8 cellular contexts compared by ENCODE assay signal in genomic region chr10:100996678-100997363, GRCh38. TPM values are rescaled to one million over a fixed set of nuclear protein-coding genes. Genes with fewer than 3 reads are reported as not detected.
DNase-seq lines count a peak whose midpoint lies in the region; ATAC-seq, FAIRE-seq and TF ChIP-seq lines count a peak whose summit lies in the region.

No MANE protein-coding gene starts in this region.

- H3K4ac ChIP-seq in trophoblast cell (ENCODE audit: low read depth, low read length): peak overlapping the region; percentile 26

- H3K27me3 ChIP-seq in gastroesophageal sphincter (no peaks in the 10 kb centered on the region), trophoblast cell (ENCODE audit: insufficient read depth, low read length) (no peaks in the 10 kb centered on the region)

- intact Hi-C loops in activated T-helper 2 cell treated with anti-CD3 and anti-CD28 coated beads, Interferon-gamma antibody, Interleukin-2, Interleukin-4, amounts not matched to agents 10 μg/mL and 5 μg/mL and 100 μg/mL, durations not matched to agents 14 hours and 24 hours and 36 hours (cut with micrococcal nuclease): loop anchor here (1.0 to 5.0 kb wide), 2 partner anchors 10 to 460 kb away; partner anchors contain the start of genes HIF1AN, MRPL43 and TWNK

- DNase-seq in A549 (ENCODE audit: low read depth in 1 of 2, low spot score in 1 of 2) (peak; percentile 40 to 57), NCI-H226 (peak; percentile 29), trophoblast cell (peak; percentile 64 to 72)
- DNase-seq in activated T-helper 2 cell treated with anti-CD3 and anti-CD28 coated beads, Interferon-gamma antibody, Interleukin-2, Interleukin-4, amounts not matched to agents 10 μg/mL and 5 μg/mL and 100 μg/mL, durations not matched to agents 14 hours and 24 hours and 36 hours (ENCODE audit: low spot score): peak; percentile 45

- H3K4me1 ChIP-seq in A549 (peaks cover 27% of the 10 kb centered on the region), gastroesophageal sphincter (peaks cover 1 to 46% (median 16%) of the 10 kb centered on the region in 3 donors), trophoblast cell (ENCODE audit: control insufficient read depth in 1 of 2, insufficient read depth in 2 of 2, low read length in 2 of 2) (peaks cover 21 to 24% of the 10 kb centered on the region in 2 experiments)

- H3K4me2 ChIP-seq in A549: peak overlapping the region; percentile 89
- H3K4me2 ChIP-seq in trophoblast cell (ENCODE audit: low read length): peak overlapping the region; percentile 93

- peaks cover 31% of the 10 kb centered on the region for H3K36me3 Mint-ChIP-seq in activated T-helper 2 cell treated with anti-CD3 and anti-CD28 coated beads, Interferon-gamma antibody, Interleukin-2, Interleukin-4, amounts not matched to agents 10 μg/mL and 5 μg/mL and 100 μg/mL, durations not matched to agents 14 hours and 24 hours and 36 hours (ENCODE audit: low read depth)

- H2BK12ac ChIP-seq in trophoblast cell (ENCODE audit: low read length): peak overlapping the region; percentile 1

- 15% methylated on average over 25 of the region's 46 CpGs for WGBS in A549 (ENCODE audit: missing lambda C conversion rate)
- WGBS in gastroesophageal sphincter (ENCODE audit: low coverage in 1 of 2), 2 donors: 0% methylated on average over 3 of the region's 46 CpGs; no CpG with 5 or more reads in 1 of the 2 donors
- no CpG with 5 or more reads among the region's 46 CpGs for WGBS in trophoblast cell (ENCODE audit: extremely low coverage, insufficient coverage, insufficient read length)

- no peak for TF ChIP-seq CTCF in A549 (IDR thresholded peaks at IDR 0.05)
- TF ChIP-seq CTCF in gastroesophageal sphincter (IDR thresholded peaks at IDR 0.05): peak in 1 of 4 experiments; percentile 8

- H3K18ac ChIP-seq in trophoblast cell (ENCODE audit: low read length): peak overlapping the region; percentile 88

- peaks cover 37% of the 10 kb centered on the region for H3K79me1 ChIP-seq in trophoblast cell (ENCODE audit: low read length)

- peak overlapping the region; percentile 0 for H2AK5ac ChIP-seq in trophoblast cell (ENCODE audit: low read length)

- FAIRE-seq in A549 (lab: Jason Lieb, UNC): no peak

- peak overlapping the region; percentile 89 for H3K27ac Mint-ChIP-seq in activated T-helper 2 cell treated with anti-CD3 and anti-CD28 coated beads, Interferon-gamma antibody, Interleukin-2, Interleukin-4, amounts not matched to agents 10 μg/mL and 5 μg/mL and 100 μg/mL, durations not matched to agents 14 hours and 24 hours and 36 hours

- H3K4me3 ChIP-seq in A549 (peak overlapping the region; percentile 92), gastroesophageal sphincter (peak overlapping the region; percentile 72 to 81), trophoblast cell (ENCODE audit: low read depth, low read length) (peak overlapping the region; percentile 81)

- TF ChIP-seq RAD21 in A549 (conservative IDR thresholded peaks at IDR 0.05 in 1 of 2, IDR thresholded peaks at IDR 0.05 in 1 of 2): no peak

- H3K9me3 Mint-ChIP-seq in activated T-helper 2 cell treated with anti-CD3 and anti-CD28 coated beads, Interferon-gamma antibody, Interleukin-2, Interleukin-4, amounts not matched to agents 10 μg/mL and 5 μg/mL and 100 μg/mL, durations not matched to agents 14 hours and 24 hours and 36 hours: no peaks in the 10 kb centered on the region

- H4K12ac ChIP-seq in trophoblast cell (ENCODE audit: low read depth, low read length): peak overlapping the region; percentile 89

- H3K9me3 ChIP-seq in A549 (no peaks in the 10 kb centered on the region), gastroesophageal sphincter (no peaks in the 10 kb centered on the region), trophoblast cell (ENCODE audit: insufficient read depth, low read depth, low read length) (no peaks in the 10 kb centered on the region)

- H3K27me3 Mint-ChIP-seq in activated T-helper 2 cell treated with anti-CD3 and anti-CD28 coated beads, Interferon-gamma antibody, Interleukin-2, Interleukin-4, amounts not matched to agents 10 μg/mL and 5 μg/mL and 100 μg/mL, durations not matched to agents 14 hours and 24 hours and 36 hours (ENCODE audit: low read depth): peaks cover 3% of the 10 kb centered on the region

- TF ChIP-seq POLR2A in A549 (IDR thresholded peaks at IDR 0.05; ENCODE audit: low read length) (no peak), gastroesophageal sphincter (IDR thresholded peaks at IDR 0.05) (no peak)

- POLR2A ChIA-PET in A549 (lab: Yijun Ruan, JAX): interaction anchor here (1.7 to 2.3 kb wide), 3 partner anchors 10 to 20 kb away, joined by 5 to 6 read pairs (median 5); partner anchors contain the start of genes MRPL43 and TWNK

- peak overlapping the region; percentile 87 for H4K8ac ChIP-seq in trophoblast cell (ENCODE audit: low read depth, low read length)

- peak overlapping the region; percentile 97 for H4K91ac ChIP-seq in trophoblast cell (ENCODE audit: low read depth, low read length)

- peak overlapping the region; percentile 79 for H3K9ac ChIP-seq in trophoblast cell (ENCODE audit: low read length)

- peak overlapping the region; percentile 88 for H3K14ac ChIP-seq in trophoblast cell (ENCODE audit: low read length)

- H3K79me2 ChIP-seq in trophoblast cell (ENCODE audit: control insufficient read depth, insufficient read depth, low read length, poor library complexity): peaks cover 35% of the 10 kb centered on the region

- H3K36me3 ChIP-seq in gastroesophageal sphincter (peaks cover 0 to 21% of the 10 kb centered on the region in 2 donors), trophoblast cell (ENCODE audit: control insufficient read depth in 1 of 2, insufficient read depth in 2 of 2, low read length in 2 of 2) (peaks cover 9 to 10% of the 10 kb centered on the region in 2 experiments)

- peak overlapping the region; percentile 90 for H3K4me3 Mint-ChIP-seq in activated T-helper 2 cell treated with anti-CD3 and anti-CD28 coated beads, Interferon-gamma antibody, Interleukin-2, Interleukin-4, amounts not matched to agents 10 μg/mL and 5 μg/mL and 100 μg/mL, durations not matched to agents 14 hours and 24 hours and 36 hours (ENCODE audit: low read depth)

- peak overlapping the region; percentile 32 for H2BK5ac ChIP-seq in trophoblast cell (ENCODE audit: low read depth, low read length, poor library complexity)

- CTCF ChIA-PET in A549 (lab: Yijun Ruan, JAX): interaction anchor here (0.5 to 25.8 kb wide), 23 partner anchors 9 to 840 kb away, joined by 3 to 608 read pairs (median 6); partner anchors contain the start of genes KAZALD1, MRPL43, PDZD7 and SEMA4G

- no peak overlapping the region for H3K23ac ChIP-seq in trophoblast cell (ENCODE audit: low read length)

- no peak for TF ChIP-seq EP300 in A549 (IDR thresholded peaks at IDR 0.05)
- TF ChIP-seq EP300 in gastroesophageal sphincter (IDR thresholded peaks at IDR 0.05): no peak

- peak overlapping the region; percentile 95 for H2AFZ ChIP-seq in trophoblast cell (ENCODE audit: insufficient read depth, low read length, poor library complexity)

- H2BK120ac ChIP-seq in trophoblast cell (ENCODE audit: insufficient read depth, low read length, poor library complexity): no peak overlapping the region

- ATAC-seq in A549 (peak; percentile 14 to 58), GM18498 (IDR thresholded peaks at IDR 0.05; ENCODE audit: unreplicated experiment) (peak; percentile 28), gastroesophageal sphincter (no peak), HG03139 (IDR thresholded peaks at IDR 0.05; ENCODE audit: unreplicated experiment) (no peak), HG02981 (IDR thresholded peaks at IDR 0.05; ENCODE audit: unreplicated experiment) (no peak)

- H3K27ac ChIP-seq in A549: peak overlapping the region; percentile 98
- peak overlapping the region; percentile 96 to 99 (median 99) for H3K27ac ChIP-seq in gastroesophageal sphincter
- peak overlapping the region; percentile 96 for H3K27ac ChIP-seq in trophoblast cell (ENCODE audit: low read depth, low read length)

- H3K4me1 Mint-ChIP-seq in activated T-helper 2 cell treated with anti-CD3 and anti-CD28 coated beads, Interferon-gamma antibody, Interleukin-2, Interleukin-4, amounts not matched to agents 10 μg/mL and 5 μg/mL and 100 μg/mL, durations not matched to agents 14 hours and 24 hours and 36 hours (ENCODE audit: low read depth): peaks cover 18% of the 10 kb centered on the region

RNA-seq across cellular contexts. Expression of gene LZTS2, which starts 2.8 kb away (rescaled TPM):
- polyA plus RNA-seq in A549 (2011; rRNA removed) (13.8 and 15.7 TPM in 2 replicates), A549 (2017; fragmentation: RNase III; extraction: RNeasy Plus Mini Kit Qiagen cat#74134 plus additional on column Dnase treatment) (23.8 to 35.5 TPM (median 34.0 TPM) in 3 replicates)
- polyA plus RNA-seq in A549 (2012; cell fraction: cytosol; rRNA removed): 24.1 and 41.0 TPM in 2 replicates
- 98.0 and 113 TPM in 2 replicates for polyA plus RNA-seq in A549 (2012; cell fraction: nucleus; rRNA removed)
- polyA minus RNA-seq in A549 (2011; rRNA and poly(A)+ RNA removed): 17.2 and 17.9 TPM in 2 replicates
- total RNA-seq in activated T-helper 2 cell treated with anti-CD3 and anti-CD28 coated beads, Interferon-gamma antibody, Interleukin-2, Interleukin-4, amounts not matched to agents 10 μg/mL and 5 μg/mL and 100 μg/mL, durations not matched to agents 14 hours and 24 hours and 36 hours: 19.2 and 22.2 TPM in 2 replicates
- 100 to 1,000 TPM; 134 to 181 (median 141) TPM for total RNA-seq in gastroesophageal sphincter
- 57.1 and 58.4 TPM in 2 replicates for polyA plus RNA-seq in trophoblast cell (2013)

RNA-seq across cellular contexts. Expression of gene TWNK, which starts 9.5 kb away (rescaled TPM):
- polyA plus RNA-seq in A549 (2011; rRNA removed) (21.1 and 26.7 TPM in 2 replicates), A549 (2017; fragmentation: RNase III; extraction: RNeasy Plus Mini Kit Qiagen cat#74134 plus additional on column Dnase treatment) (34.7 to 36.0 TPM (median 35.9 TPM) in 3 replicates)
- polyA plus RNA-seq in A549 (2012; cell fraction: cytosol; rRNA removed): 19.5 and 21.8 TPM in 2 replicates
- polyA plus RNA-seq in A549 (2012; cell fraction: nucleus; rRNA removed): 16.0 and 20.8 TPM in 2 replicates
- 21.0 and 21.4 TPM in 2 replicates for polyA minus RNA-seq in A549 (2011; rRNA and poly(A)+ RNA removed)
- 25.9 and 27.2 TPM in 2 replicates for total RNA-seq in activated T-helper 2 cell treated with anti-CD3 and anti-CD28 coated beads, Interferon-gamma antibody, Interleukin-2, Interleukin-4, amounts not matched to agents 10 μg/mL and 5 μg/mL and 100 μg/mL, durations not matched to agents 14 hours and 24 hours and 36 hours
- 10 to 100 TPM in 1 of 4 donors, 1 to 10 TPM in 3; 8.3 to 10.8 (median 8.9) TPM for total RNA-seq in gastroesophageal sphincter
- 5.5 TPM in 2 replicates for polyA plus RNA-seq in trophoblast cell (2013)

RNA-seq across cellular contexts. Expression of gene MRPL43, which starts 9.5 kb away (rescaled TPM):
- 76.3 and 77.4 TPM in 2 replicates for polyA plus RNA-seq in A549 (2011; rRNA removed)
- 193 and 212 TPM in 2 replicates for polyA plus RNA-seq in A549 (2012; cell fraction: cytosol; rRNA removed)
- 145 and 218 TPM in 2 replicates for polyA plus RNA-seq in A549 (2012; cell fraction: nucleus; rRNA removed)
- 82.2 to 86.7 TPM (median 83.4 TPM) in 3 replicates for polyA plus RNA-seq in A549 (2017; fragmentation: RNase III; extraction: RNeasy Plus Mini Kit Qiagen cat#74134 plus additional on column Dnase treatment)
- polyA minus RNA-seq in A549 (2011; rRNA and poly(A)+ RNA removed): 17.5 and 27.5 TPM in 2 replicates
- total RNA-seq in activated T-helper 2 cell treated with anti-CD3 and anti-CD28 coated beads, Interferon-gamma antibody, Interleukin-2, Interleukin-4, amounts not matched to agents 10 μg/mL and 5 μg/mL and 100 μg/mL, durations not matched to agents 14 hours and 24 hours and 36 hours: 62.7 TPM in 2 replicates
- total RNA-seq in gastroesophageal sphincter: 10 to 100 TPM; 58.0 to 93.8 (median 80.7) TPM
- 65.6 and 67.6 TPM in 2 replicates for polyA plus RNA-seq in trophoblast cell (2013)

RNA-seq across cellular contexts. Expression of gene SEMA4G, which starts 27.5 kb away (rescaled TPM):
- polyA plus RNA-seq in A549 (2011; rRNA removed) (17.4 and 31.1 TPM in 2 replicates), A549 (2017; fragmentation: RNase III; extraction: RNeasy Plus Mini Kit Qiagen cat#74134 plus additional on column Dnase treatment) (10.2 to 13.5 TPM (median 13.3 TPM) in 3 replicates)
- polyA plus RNA-seq in A549 (2012; cell fraction: cytosol; rRNA removed): 10.7 and 14.0 TPM in 2 replicates
- 22.3 and 28.5 TPM in 2 replicates for polyA plus RNA-seq in A549 (2012; cell fraction: nucleus; rRNA removed)
- 27.1 and 33.0 TPM in 2 replicates for polyA minus RNA-seq in A549 (2011; rRNA and poly(A)+ RNA removed)
- total RNA-seq in activated T-helper 2 cell treated with anti-CD3 and anti-CD28 coated beads, Interferon-gamma antibody, Interleukin-2, Interleukin-4, amounts not matched to agents 10 μg/mL and 5 μg/mL and 100 μg/mL, durations not matched to agents 14 hours and 24 hours and 36 hours: 1.3 and 1.6 TPM in 2 replicates
- total RNA-seq in gastroesophageal sphincter: 1 to 10 TPM; 1.9 to 2.7 (median 2.1) TPM
- 4.7 and 5.3 TPM in 2 replicates for polyA plus RNA-seq in trophoblast cell (2013)

RNA-seq across cellular contexts. Expression of gene PDZD7, which starts 34.1 kb away (rescaled TPM):
- polyA plus RNA-seq in A549 (2011; rRNA removed) (0.20 and 0.21 TPM in 2 replicates), A549 (2017; fragmentation: RNase III; extraction: RNeasy Plus Mini Kit Qiagen cat#74134 plus additional on column Dnase treatment) (0.56 to 0.79 TPM (median 0.63 TPM) in 3 replicates)
- polyA plus RNA-seq in A549 (2012; cell fraction: cytosol; rRNA removed): 0.94 and 1.1 TPM in 2 replicates
- polyA plus RNA-seq in A549 (2012; cell fraction: nucleus; rRNA removed): 2.1 and 2.3 TPM in 2 replicates
- polyA minus RNA-seq in A549 (2011; rRNA and poly(A)+ RNA removed): 0.25 and 0.44 TPM in 2 replicates
- total RNA-seq in activated T-helper 2 cell treated with anti-CD3 and anti-CD28 coated beads, Interferon-gamma antibody, Interleukin-2, Interleukin-4, amounts not matched to agents 10 μg/mL and 5 μg/mL and 100 μg/mL, durations not matched to agents 14 hours and 24 hours and 36 hours: 0.53 and 0.64 TPM in 2 replicates
- under 1 TPM in 3 of 4 donors, not detected in 1; 0.31 to 0.54 (median 0.39) TPM for total RNA-seq in gastroesophageal sphincter
- 0.68 and 0.79 TPM in 2 replicates for polyA plus RNA-seq in trophoblast cell (2013)

Comparison
In these comparisons a context has a peak if more than half of its experiments do, and no peak if none do; other contexts are left out.
1. ATAC-seq: peak in A549 (2 of 2) and GM18498 (single experiment); none in gastroesophageal sphincter (single experiment), HG03139 (single experiment) and HG02981 (single experiment).
2. Peak in every context shown above with its lines, with median percentiles within 50 percentile points of each other: DNase-seq, H3K27ac ChIP-seq and H3K4me3 ChIP-seq.